Comparison of ENCODE assay signal across 1 cellular context in the genomic region with DNA sequence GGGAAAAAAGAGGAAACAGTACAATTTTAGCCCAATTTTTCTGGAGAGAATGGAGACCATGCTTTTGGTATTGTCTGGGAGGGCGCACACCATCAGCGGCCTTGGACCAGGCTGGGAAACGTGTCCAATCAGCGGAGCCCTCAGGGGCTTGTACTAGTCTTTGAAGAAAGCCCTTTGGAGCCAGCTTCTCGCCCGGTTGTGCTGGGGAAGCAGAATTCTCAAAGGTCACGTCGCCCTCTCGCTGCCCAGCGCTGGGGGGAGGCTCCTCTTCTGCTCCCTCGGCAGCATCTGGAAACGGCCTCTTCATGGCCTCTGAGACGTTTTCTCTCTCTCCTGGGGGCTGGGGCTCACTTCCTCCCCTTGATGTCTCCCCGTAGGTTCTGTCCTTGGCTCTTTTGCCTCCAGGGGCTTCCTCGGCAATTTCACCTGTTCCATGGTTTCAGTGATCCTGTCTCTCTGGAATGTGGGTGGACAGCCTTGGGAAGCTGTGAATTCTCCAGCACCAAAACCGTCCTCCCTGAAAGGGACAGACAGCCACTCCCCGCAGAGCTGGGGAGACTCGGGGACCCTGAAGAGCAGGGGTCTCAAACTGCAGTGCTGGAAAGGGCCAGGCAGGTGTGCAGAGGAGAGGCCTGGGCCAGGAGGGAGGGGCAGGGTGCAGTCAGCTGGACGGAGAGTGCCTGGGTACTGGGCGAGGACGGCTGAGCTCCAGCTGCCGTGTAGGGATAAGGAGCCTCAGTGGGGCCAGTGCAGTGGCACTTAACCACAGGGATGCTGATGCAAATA.
TF ChIP-seq lines count a peak whose summit lies in the region.

No MANE protein-coding gene starts in this region.

TF ChIP-seq in GM23338, 12 proteins besides CTCF, POLR2A, EP300 and RAD21 (continued from another document):
- TF ChIP-seq, protein P1, sequence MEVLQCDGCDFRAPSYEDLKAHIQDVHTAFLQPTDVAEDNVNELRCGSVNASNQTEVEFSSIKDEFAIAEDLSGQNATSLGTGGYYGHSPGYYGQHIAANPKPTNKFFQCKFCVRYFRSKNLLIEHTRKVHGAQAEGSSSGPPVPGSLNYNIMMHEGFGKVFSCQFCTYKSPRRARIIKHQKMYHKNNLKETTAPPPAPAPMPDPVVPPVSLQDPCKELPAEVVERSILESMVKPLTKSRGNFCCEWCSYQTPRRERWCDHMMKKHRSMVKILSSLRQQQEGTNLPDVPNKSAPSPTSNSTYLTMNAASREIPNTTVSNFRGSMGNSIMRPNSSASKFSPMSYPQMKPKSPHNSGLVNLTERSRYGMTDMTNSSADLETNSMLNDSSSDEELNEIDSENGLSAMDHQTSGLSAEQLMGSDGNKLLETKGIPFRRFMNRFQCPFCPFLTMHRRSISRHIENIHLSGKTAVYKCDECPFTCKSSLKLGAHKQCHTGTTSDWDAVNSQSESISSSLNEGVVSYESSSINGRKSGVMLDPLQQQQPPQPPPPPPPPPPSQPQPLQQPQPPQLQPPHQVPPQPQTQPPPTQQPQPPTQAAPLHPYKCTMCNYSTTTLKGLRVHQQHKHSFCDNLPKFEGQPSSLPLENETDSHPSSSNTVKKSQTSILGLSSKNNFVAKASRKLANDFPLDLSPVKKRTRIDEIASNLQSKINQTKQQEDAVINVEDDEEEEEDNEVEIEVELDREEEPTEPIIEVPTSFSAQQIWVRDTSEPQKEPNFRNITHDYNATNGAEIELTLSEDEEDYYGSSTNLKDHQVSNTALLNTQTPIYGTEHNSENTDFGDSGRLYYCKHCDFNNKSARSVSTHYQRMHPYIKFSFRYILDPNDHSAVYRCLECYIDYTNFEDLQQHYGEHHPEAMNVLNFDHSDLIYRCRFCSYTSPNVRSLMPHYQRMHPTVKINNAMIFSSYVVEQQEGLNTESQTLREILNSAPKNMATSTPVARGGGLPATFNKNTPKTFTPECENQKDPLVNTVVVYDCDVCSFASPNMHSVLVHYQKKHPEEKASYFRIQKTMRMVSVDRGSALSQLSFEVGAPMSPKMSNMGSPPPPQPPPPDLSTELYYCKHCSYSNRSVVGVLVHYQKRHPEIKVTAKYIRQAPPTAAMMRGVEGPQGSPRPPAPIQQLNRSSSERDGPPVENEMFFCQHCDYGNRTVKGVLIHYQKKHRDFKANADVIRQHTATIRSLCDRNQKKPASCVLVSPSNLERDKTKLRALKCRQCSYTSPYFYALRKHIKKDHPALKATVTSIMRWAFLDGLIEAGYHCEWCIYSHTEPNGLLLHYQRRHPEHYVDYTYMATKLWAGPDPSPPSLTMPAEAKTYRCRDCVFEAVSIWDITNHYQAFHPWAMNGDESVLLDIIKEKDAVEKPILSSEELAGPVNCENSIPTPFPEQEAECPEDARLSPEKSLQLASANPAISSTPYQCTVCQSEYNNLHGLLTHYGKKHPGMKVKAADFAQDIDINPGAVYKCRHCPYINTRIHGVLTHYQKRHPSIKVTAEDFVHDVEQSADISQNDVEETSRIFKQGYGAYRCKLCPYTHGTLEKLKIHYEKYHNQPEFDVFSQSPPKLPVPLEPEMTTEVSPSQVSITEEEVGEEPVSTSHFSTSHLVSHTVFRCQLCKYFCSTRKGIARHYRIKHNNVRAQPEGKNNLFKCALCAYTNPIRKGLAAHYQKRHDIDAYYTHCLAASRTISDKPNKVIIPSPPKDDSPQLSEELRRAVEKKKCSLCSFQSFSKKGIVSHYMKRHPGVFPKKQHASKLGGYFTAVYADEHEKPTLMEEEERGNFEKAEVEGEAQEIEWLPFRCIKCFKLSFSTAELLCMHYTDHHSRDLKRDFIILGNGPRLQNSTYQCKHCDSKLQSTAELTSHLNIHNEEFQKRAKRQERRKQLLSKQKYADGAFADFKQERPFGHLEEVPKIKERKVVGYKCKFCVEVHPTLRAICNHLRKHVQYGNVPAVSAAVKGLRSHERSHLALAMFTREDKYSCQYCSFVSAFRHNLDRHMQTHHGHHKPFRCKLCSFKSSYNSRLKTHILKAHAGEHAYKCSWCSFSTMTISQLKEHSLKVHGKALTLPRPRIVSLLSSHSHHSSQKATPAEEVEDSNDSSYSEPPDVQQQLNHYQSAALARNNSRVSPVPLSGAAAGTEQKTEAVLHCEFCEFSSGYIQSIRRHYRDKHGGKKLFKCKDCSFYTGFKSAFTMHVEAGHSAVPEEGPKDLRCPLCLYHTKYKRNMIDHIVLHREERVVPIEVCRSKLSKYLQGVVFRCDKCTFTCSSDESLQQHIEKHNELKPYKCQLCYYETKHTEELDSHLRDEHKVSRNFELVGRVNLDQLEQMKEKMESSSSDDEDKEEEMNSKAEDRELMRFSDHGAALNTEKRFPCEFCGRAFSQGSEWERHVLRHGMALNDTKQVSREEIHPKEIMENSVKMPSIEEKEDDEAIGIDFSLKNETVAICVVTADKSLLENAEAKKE (CRISPR knock-in tag; IDR thresholded peaks at IDR 0.05): no peak
- TF ChIP-seq STAT1 (IDR thresholded peaks at IDR 0.05; ENCODE audit: unreplicated experiment) (no peak), EZH2phosphoT487 (IDR thresholded peaks at IDR 0.05; ENCODE audit: unreplicated experiment) (no peak), POLR2AphosphoS5 (IDR thresholded peaks at IDR 0.05; ENCODE audit: low read depth) (no peak), JUNB (IDR thresholded peaks at IDR 0.05; ENCODE audit: unreplicated experiment) (no peak), ZNF331 (CRISPR knock-in tag; IDR thresholded peaks at IDR 0.05; ENCODE audit: low read depth) (no peak), CREB1 (CRISPR knock-in tag; IDR thresholded peaks at IDR 0.05; ENCODE audit: low read depth) (no peak)
- TF ChIP-seq, protein P2, sequence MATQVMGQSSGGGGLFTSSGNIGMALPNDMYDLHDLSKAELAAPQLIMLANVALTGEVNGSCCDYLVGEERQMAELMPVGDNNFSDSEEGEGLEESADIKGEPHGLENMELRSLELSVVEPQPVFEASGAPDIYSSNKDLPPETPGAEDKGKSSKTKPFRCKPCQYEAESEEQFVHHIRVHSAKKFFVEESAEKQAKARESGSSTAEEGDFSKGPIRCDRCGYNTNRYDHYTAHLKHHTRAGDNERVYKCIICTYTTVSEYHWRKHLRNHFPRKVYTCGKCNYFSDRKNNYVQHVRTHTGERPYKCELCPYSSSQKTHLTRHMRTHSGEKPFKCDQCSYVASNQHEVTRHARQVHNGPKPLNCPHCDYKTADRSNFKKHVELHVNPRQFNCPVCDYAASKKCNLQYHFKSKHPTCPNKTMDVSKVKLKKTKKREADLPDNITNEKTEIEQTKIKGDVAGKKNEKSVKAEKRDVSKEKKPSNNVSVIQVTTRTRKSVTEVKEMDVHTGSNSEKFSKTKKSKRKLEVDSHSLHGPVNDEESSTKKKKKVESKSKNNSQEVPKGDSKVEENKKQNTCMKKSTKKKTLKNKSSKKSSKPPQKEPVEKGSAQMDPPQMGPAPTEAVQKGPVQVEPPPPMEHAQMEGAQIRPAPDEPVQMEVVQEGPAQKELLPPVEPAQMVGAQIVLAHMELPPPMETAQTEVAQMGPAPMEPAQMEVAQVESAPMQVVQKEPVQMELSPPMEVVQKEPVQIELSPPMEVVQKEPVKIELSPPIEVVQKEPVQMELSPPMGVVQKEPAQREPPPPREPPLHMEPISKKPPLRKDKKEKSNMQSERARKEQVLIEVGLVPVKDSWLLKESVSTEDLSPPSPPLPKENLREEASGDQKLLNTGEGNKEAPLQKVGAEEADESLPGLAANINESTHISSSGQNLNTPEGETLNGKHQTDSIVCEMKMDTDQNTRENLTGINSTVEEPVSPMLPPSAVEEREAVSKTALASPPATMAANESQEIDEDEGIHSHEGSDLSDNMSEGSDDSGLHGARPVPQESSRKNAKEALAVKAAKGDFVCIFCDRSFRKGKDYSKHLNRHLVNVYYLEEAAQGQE (IDR thresholded peaks at IDR 0.05; ENCODE audit: unreplicated experiment): no peak
